ENCODE assay signal across 2 cellular contexts in the genomic region with DNA sequence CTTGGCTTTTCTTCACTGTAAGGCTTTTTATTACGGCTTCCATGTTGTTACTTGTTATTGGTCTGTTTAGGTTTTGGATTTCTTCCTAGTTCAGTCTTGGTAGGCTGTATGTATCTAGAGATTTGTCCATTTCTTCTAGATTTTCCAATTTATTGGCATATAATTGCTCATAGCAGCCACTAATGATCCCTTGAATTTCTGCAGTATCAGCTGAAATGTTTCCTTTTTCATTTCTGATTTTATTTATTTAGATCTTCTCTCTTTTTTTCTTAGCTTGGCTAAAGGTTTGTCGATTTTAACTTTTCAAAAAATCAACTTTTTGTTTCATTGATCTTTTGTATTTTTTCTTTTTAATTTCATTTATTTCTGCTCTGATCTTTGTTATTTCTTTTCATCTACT.
TF ChIP-seq lines count a peak whose summit lies in the region.

No MANE protein-coding gene starts in this region.

TF ChIP-seq in A549, 52 proteins besides CTCF, POLR2A, EP300 and RAD21:
- peak; percentile 54 for TF ChIP-seq MAFK (IDR thresholded peaks at IDR 0.05; ENCODE audit: partially characterized antibody)
- TF ChIP-seq SREBF2 (IDR thresholded peaks at IDR 0.05), result no peak

TF ChIP-seq in K562, 482 proteins besides CTCF, POLR2A, EP300 and RAD21:
- TF ChIP-seq C11orf30 (IDR thresholded peaks at IDR 0.05; ENCODE audit: low read depth) (peak; percentile 41; the same call in 1 of the 2 replicates), TCF7 (IDR thresholded peaks at IDR 0.05; ENCODE audit: borderline replicate concordance) (no peak), ZFP30 (CRISPR knock-in tag; IDR thresholded peaks at IDR 0.05; ENCODE audit: borderline replicate concordance) (no peak), ETV5 (CRISPR knock-in tag; IDR thresholded peaks at IDR 0.05; ENCODE audit: low read depth) (no peak), ZNF316 (IDR thresholded peaks at IDR 0.05) (peak; percentile 66), RBFOX2 (IDR thresholded peaks at IDR 0.05; ENCODE audit: low read depth, low read length) (no peak), ZNF512 (tag; IDR thresholded peaks at IDR 0.05) (0 out of 2 replicates have a peak, but pooled peaks have one; percentile 26)
